9 cellular contexts compared by ENCODE assay signal in the genomic region with DNA sequence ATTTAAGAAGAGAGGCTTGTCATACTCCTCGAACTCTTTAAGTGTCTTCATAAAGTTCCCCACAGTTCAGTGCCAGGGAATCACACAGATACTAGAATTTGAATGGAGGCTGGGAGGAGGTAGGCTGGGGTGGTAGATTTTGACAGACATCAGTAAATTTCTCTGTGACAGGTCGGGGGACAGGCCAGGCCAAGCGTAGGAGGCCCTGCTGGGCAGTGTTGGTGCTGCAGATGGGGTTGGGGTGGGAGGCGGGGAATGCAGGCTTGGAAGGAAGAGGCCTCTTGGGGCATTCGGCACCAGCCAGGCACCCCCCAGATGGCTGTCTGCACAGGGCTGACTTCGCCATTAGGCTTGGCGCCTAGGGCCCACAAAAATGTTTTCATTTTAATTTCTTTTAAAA.
A peak's percentile ranks its signal among the peaks of the same experiment; 100 is the strongest.
DNase-seq lines count a peak whose midpoint lies in the region; ATAC-seq and TF ChIP-seq lines count a peak whose summit lies in the region.
"Had no signal": no experiment of that assay in that cellular context is flagged by ENCODE, and none has a peak within 500 bp of the region (broad histone marks: within the 10 kb centered on the region; RNA-seq: fewer than 3 reads in every experiment).

No MANE protein-coding gene starts in this region.

- H3K36me3 ChIP-seq in skeletal muscle tissue (ENCODE audit: control insufficient read depth in 3 of 3, insufficient read depth in 3 of 3, low read length in 3 of 3), result no peaks in the 10 kb centered on the region

- peaks cover 53 to 70% (median 62%) of the 10 kb centered on the region in 3 donors for H3K4me1 ChIP-seq in skeletal muscle tissue (ENCODE audit: control insufficient read depth in 3 of 3, insufficient read depth in 3 of 3, low read length in 3 of 3)

- no peak overlapping the region for H3K4me3 ChIP-seq in GM12875 (ENCODE audit: low read depth, low read length)
- H3K4me3 ChIP-seq in skeletal muscle tissue (ENCODE audit: low read length in 3 of 3), result peak overlapping the region; percentile 20 to 58 (median 32)

- peak overlapping the region; percentile 25 to 82 (median 74) for H3K9ac ChIP-seq in skeletal muscle tissue (ENCODE audit: low read depth in 1 of 3, low read length in 3 of 3)

- DNase-seq in left ventricle myocardium superior (peak; percentile 52), AG08395 (ENCODE audit: low spot score) (no peak)
- no peak for DNase-seq in activated CD4-positive, alpha-beta T cell treated with anti-CD3 and anti-CD28 coated beads, Interleukin-2, amount 50 U/mL, for 4 hours
- DNase-seq: NCI-H226 had no signal

- intact Hi-C loops in left ventricle myocardium superior (cut with micrococcal nuclease), result no loop called here

- peak overlapping the region; percentile 90 for H3K27ac ChIP-seq in angular gyrus (ENCODE audit: low read depth, low read length)
- H3K27ac ChIP-seq in skeletal muscle tissue (ENCODE audit: low read depth, low read length), result peak overlapping the region; percentile 97

- ATAC-seq in left ventricle myocardium superior, result peak; percentile 9
- ATAC-seq in HG03039 (IDR thresholded peaks at IDR 0.05; ENCODE audit: unreplicated experiment), result no peak
- no peak for ATAC-seq in GM18520 (IDR thresholded peaks at IDR 0.05; ENCODE audit: unreplicated experiment)

- TF ChIP-seq CTCF in GM12875 (IDR thresholded peaks at IDR 0.05; ENCODE audit: borderline replicate concordance, insufficient read depth, low read depth, low read length), result peak; percentile 20; the same call in 1 of the 2 replicates

- H3K9me3 ChIP-seq in skeletal muscle tissue (ENCODE audit: control insufficient read depth in 3 of 3, low read length in 3 of 3), result no peaks in the 10 kb centered on the region

- no peaks in the 10 kb centered on the region for H3K27me3 ChIP-seq in skeletal muscle tissue (ENCODE audit: control insufficient read depth in 3 of 3, insufficient read depth in 3 of 3, low read length in 3 of 3)
